19 cellular contexts compared by ENCODE assay signal in the genomic region with DNA sequence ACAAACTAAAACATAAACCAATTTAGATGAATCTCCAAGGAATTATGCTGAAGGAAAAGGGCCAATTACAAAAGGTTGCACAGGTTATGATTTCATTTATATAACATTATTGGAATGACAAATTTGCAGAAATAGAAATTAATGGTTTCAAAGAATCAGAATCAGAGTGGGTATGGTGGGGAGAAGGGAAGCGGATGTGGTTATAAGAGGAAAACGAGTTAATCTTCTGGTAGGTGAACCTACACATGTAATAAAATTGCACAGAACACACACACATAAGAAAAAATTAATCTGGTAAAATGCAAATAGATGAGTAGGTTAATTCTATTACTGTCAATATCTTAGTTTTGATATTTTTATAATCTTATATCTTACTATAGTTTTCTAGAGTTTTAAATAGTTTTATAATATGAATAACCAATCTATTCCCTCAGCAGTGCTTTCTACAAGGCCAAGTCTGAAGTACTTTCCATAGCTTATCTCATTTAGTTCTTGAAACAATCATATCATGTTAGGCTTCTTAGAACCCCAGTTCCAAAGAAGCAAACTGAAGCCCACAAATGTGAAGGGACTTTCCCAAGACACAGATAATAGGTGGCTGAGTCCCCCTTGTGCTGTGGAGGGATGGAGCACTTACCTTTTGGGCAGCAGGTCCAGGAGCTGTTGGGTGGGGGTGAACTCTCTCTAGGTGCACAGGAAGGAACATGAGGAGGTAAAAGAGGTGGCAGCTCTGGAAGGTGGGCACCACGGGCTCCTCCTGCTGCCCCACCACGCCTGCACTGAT. TPM values are rescaled to one million over a fixed set of nuclear protein-coding genes. Genes with fewer than 3 reads are reported as not detected.
A peak's percentile ranks its signal among the peaks of the same experiment; 100 is the strongest.
DNase-seq lines count a peak whose midpoint lies in the region; ATAC-seq and TF ChIP-seq lines count a peak whose summit lies in the region.
"Had no signal": no experiment of that assay in that cellular context is flagged by ENCODE, and none has a peak within 500 bp of the region (broad histone marks: within the 10 kb centered on the region; RNA-seq: fewer than 3 reads in every experiment).

No MANE protein-coding gene starts in this region.

- DNase-seq in activated CD4-positive, CD25-positive, alpha-beta regulatory T cell treated with anti-CD3 and anti-CD28 coated beads, Interleukin-2, amount 50 U/mL, for 72 hours, result no peak
- no peak for DNase-seq in activated naive CD4-positive, alpha-beta T cell treated with anti-CD3 and anti-CD28 coated beads, Interleukin-2, amount 50 U/mL, for 16 hours
- DNase-seq in stimulated activated naive CD8-positive, alpha-beta T cell treated with anti-CD3 and anti-CD28 coated beads, Interleukin-15, Interleukin-2, amounts not matched to agents 100 U/mL and 50 U/mL, for 24 hours, result no peak
- DNase-seq in stomach, result no peak
- DNase-seq: CD8-positive, alpha-beta T cell; GF-D8; GM23248; Karpas-422; NCI-H1417; NCI-H2029; NCI-H2171 treated with DMSO at 0.1 percent for 48 hours; NCI-H510A had no signal

- H3K27me3 ChIP-seq in stomach, result no peaks in the 10 kb centered on the region

- peaks cover 32% of the 10 kb centered on the region for H3K36me3 Mint-ChIP-seq in activated naive CD4-positive, alpha-beta T cell treated with anti-CD3 and anti-CD28 coated beads, Interleukin-2, amount 50 U/mL, for 24 hours
- H3K36me3 Mint-ChIP-seq in activated naive CD8-positive, alpha-beta T cell, result peaks cover 17% of the 10 kb centered on the region

- intact Hi-C loops in stomach (cut with DNase I; ENCODE audit: low total_unique reads), result no loop called here

- H3K36me3 ChIP-seq in stomach, result peaks cover 0 to 24% (median 6%) of the 10 kb centered on the region in 4 donors

- H3K9me3 ChIP-seq in stomach, result peaks cover 0 to 19% (median 10%) of the 10 kb centered on the region in 4 donors

- no peak for TF ChIP-seq CTCF in stomach (IDR thresholded peaks at IDR 0.05)

- H3K27ac ChIP-seq in stomach, result no peak overlapping the region
- H3K27ac ChIP-seq: 22Rv1, GM23248 had no signal

- peaks cover 11% of the 10 kb centered on the region for H3K9me3 Mint-ChIP-seq in activated naive CD4-positive, alpha-beta T cell treated with anti-CD3 and anti-CD28 coated beads, Interleukin-2, amount 50 U/mL, for 24 hours
- no peaks in the 10 kb centered on the region for H3K9me3 Mint-ChIP-seq in activated naive CD8-positive, alpha-beta T cell (ENCODE audit: low read depth)

- H3K4me3 Mint-ChIP-seq in activated naive CD4-positive, alpha-beta T cell treated with anti-CD3 and anti-CD28 coated beads, Interleukin-2, amount 50 U/mL, for 24 hours, result no peak overlapping the region
- peak overlapping the region; percentile 56 for H3K4me3 Mint-ChIP-seq in activated naive CD8-positive, alpha-beta T cell
- H3K4me3 Mint-ChIP-seq: CD8-positive, alpha-beta T cell had no signal

- peak; percentile 56 to 83 for ATAC-seq in activated CD4-positive, CD25-positive, alpha-beta regulatory T cell treated with anti-CD3 and anti-CD28 coated beads, Interleukin-2, amount 50 U/mL, for 24 hours
- peak; percentile 36 for ATAC-seq in stimulated activated naive CD8-positive, alpha-beta T cell treated with anti-CD3 and anti-CD28 coated beads, Interleukin-15, Interleukin-2, amounts not matched to agents 100 U/mL and 50 U/mL, for 24 hours
- no peak for ATAC-seq in GM21528 (IDR thresholded peaks at IDR 0.05; ENCODE audit: low FRiP score, unreplicated experiment)
- ATAC-seq: CD8-positive, alpha-beta T cell; HCT116; HepG2 had no signal

- peak overlapping the region; percentile 68 for H3K27ac Mint-ChIP-seq in activated naive CD4-positive, alpha-beta T cell treated with anti-CD3 and anti-CD28 coated beads, Interleukin-2, amount 50 U/mL, for 24 hours
- peak overlapping the region; percentile 83 for H3K27ac Mint-ChIP-seq in activated naive CD8-positive, alpha-beta T cell
- H3K27ac Mint-ChIP-seq: CD8-positive, alpha-beta T cell had no signal

- no peak for TF ChIP-seq POLR2A in stomach (IDR thresholded peaks at IDR 0.05)

- H3K27me3 Mint-ChIP-seq in activated naive CD4-positive, alpha-beta T cell treated with anti-CD3 and anti-CD28 coated beads, Interleukin-2, amount 50 U/mL, for 24 hours, result no peaks in the 10 kb centered on the region
- no peaks in the 10 kb centered on the region for H3K27me3 Mint-ChIP-seq in activated naive CD8-positive, alpha-beta T cell

- no peak overlapping the region for H3K4me3 ChIP-seq in stomach
- H3K4me3 ChIP-seq: GM23248 had no signal

- WGBS in stomach, 5 donors, result 85 to 92% (median 91%) methylated on average over 4 of the region's 4 CpGs

- no peaks in the 10 kb centered on the region for H3K4me1 Mint-ChIP-seq in activated naive CD4-positive, alpha-beta T cell treated with anti-CD3 and anti-CD28 coated beads, Interleukin-2, amount 50 U/mL, for 24 hours
- peaks cover 29% of the 10 kb centered on the region for H3K4me1 Mint-ChIP-seq in activated naive CD8-positive, alpha-beta T cell (ENCODE audit: low read depth)

- no peaks in the 10 kb centered on the region for H3K4me1 ChIP-seq in stomach

- no peak for TF ChIP-seq EP300 in stomach (IDR thresholded peaks at IDR 0.05)

RNA-seq across cellular contexts. Expression of gene ZNF519, which starts 31.5 kb away (rescaled TPM):
- 10 to 100 TPM in 2 of 5 donors, 1 to 10 TPM in 2, under 1 TPM in 1; 0.58 to 17.4 (median 2.2) TPM for total RNA-seq in stomach
- 1 to 10 TPM in 2 of 3 donors, not detected in 1; 1.2 to 3.3 TPM for polyA plus RNA-seq in stomach
